8 cellular contexts compared by ENCODE assay signal in genomic region chr21:36130839-36131238, GRCh38. TPM values are rescaled to one million over a fixed set of nuclear protein-coding genes. Genes with fewer than 3 reads are reported as not detected.
DNase-seq lines count a peak whose midpoint lies in the region; ATAC-seq, FAIRE-seq and TF ChIP-seq lines count a peak whose summit lies in the region.
"Not testable (repeated sequence)": the region's sequence is repeated elsewhere in the genome, so short reads cannot be mapped to it uniquely, and the experiment has no call there.

No MANE protein-coding gene starts in this region.

- H3K56ac ChIP-seq in H1 (replicated peaks; ENCODE audit: insufficient read length, low read depth, low read length): not testable (repeated sequence)

- H3K9me3 ChIP-seq in BLaER1; H1 (ENCODE audit: insufficient read depth in 2 of 2, low read depth in 1 of 2, low read length in 1 of 2): not testable (repeated sequence)

- DNase-seq in GM23338 (ENCODE audit: low spot score); activated B cell treated with CpG ODN at 0.5 μM for 24 hours; H1 (ENCODE audit: low read depth in 1 of 2, low spot score in 2 of 2); memory B cell (ENCODE audit: low spot score in 2 of 2); progenitor cell of endocrine pancreas (ENCODE audit: low spot score, unreplicated experiment): not testable (repeated sequence)
- DNase-seq in NCI-H2227 treated with DMSO at 0.1 percent for 48 hours (lab: John Stamatoyannopoulos, UW): peak; percentile 16

- not testable (repeated sequence) for H2BK12ac ChIP-seq in H1 (ENCODE audit: low read depth, low read length)

- H3K36me3 Mint-ChIP-seq in GM23338 (ENCODE audit: low read depth); activated B cell treated with CpG ODN at 0.5 μM for 24 hours (ENCODE audit: low read depth); activated naive CD4-positive, alpha-beta T cell treated with anti-CD3 and anti-CD28 coated beads, Interleukin-2, amount 50 U/mL, for 24 hours; memory B cell; progenitor cell of endocrine pancreas (ENCODE audit: insufficient read depth): not testable (repeated sequence)

- peaks cover 23% of the 10 kb centered on the region for H3K4me1 ChIP-seq in BLaER1
- H3K4me1 ChIP-seq in GM23338 (ENCODE audit: insufficient read depth): peaks cover 24% of the 10 kb centered on the region
- H3K4me1 ChIP-seq in H1 (replicated peaks in 1 of 4; ENCODE audit: control insufficient read depth in 3 of 4, insufficient read depth in 4 of 4, low read length in 3 of 4): peaks cover 3 to 13% (median 4%) of the 10 kb centered on the region in 4 experiments; a peak in 6 of 7 replicates

- not testable (repeated sequence) for H2AK5ac ChIP-seq in H1 (ENCODE audit: low read depth, low read length)

- H3K14ac ChIP-seq in H1 (ENCODE audit: insufficient read length): not testable (repeated sequence)

- not testable (repeated sequence) for H3K9ac ChIP-seq in BLaER1; H1 (replicated peaks in 1 of 4; ENCODE audit: extremely low read depth in 1 of 4, low read depth in 3 of 4, low read length in 3 of 4)

- peaks cover 34% of the 10 kb centered on the region for H3K27me3 Mint-ChIP-seq in GM23338 (ENCODE audit: insufficient read depth, low read depth, poor library complexity)
- H3K27me3 Mint-ChIP-seq in activated B cell treated with CpG ODN at 0.5 μM for 24 hours; activated naive CD4-positive, alpha-beta T cell treated with anti-CD3 and anti-CD28 coated beads, Interleukin-2, amount 50 U/mL, for 24 hours; memory B cell: not testable (repeated sequence)
- peaks cover 49% of the 10 kb centered on the region for H3K27me3 Mint-ChIP-seq in progenitor cell of endocrine pancreas

- H3K27ac Mint-ChIP-seq in GM23338; activated B cell treated with CpG ODN at 0.5 μM for 24 hours; activated naive CD4-positive, alpha-beta T cell treated with anti-CD3 and anti-CD28 coated beads, Interleukin-2, amount 50 U/mL, for 24 hours; memory B cell; progenitor cell of endocrine pancreas: not testable (repeated sequence)

- peaks cover 32% of the 10 kb centered on the region for H3K4me1 Mint-ChIP-seq in GM23338
- H3K4me1 Mint-ChIP-seq in activated B cell treated with CpG ODN at 0.5 μM for 24 hours: peaks cover 25% of the 10 kb centered on the region
- peaks cover 33% of the 10 kb centered on the region for H3K4me1 Mint-ChIP-seq in activated naive CD4-positive, alpha-beta T cell treated with anti-CD3 and anti-CD28 coated beads, Interleukin-2, amount 50 U/mL, for 24 hours
- H3K4me1 Mint-ChIP-seq in memory B cell: peaks cover 22% of the 10 kb centered on the region
- peaks cover 17% of the 10 kb centered on the region for H3K4me1 Mint-ChIP-seq in progenitor cell of endocrine pancreas (ENCODE audit: low read depth)

- not testable (repeated sequence) for H4K91ac ChIP-seq in H1 (replicated peaks; ENCODE audit: insufficient read length, low read length)

- not testable (repeated sequence) for TF ChIP-seq RAD21 in H1 (IDR thresholded peaks at IDR 0.05 in 1 of 2, conservative IDR thresholded peaks at IDR 0.05 in 1 of 2; ENCODE audit: low read depth in 2 of 2, low read length in 2 of 2)

- H3K4ac ChIP-seq in H1 (replicated peaks; ENCODE audit: insufficient read length, low read depth, low read length): not testable (repeated sequence)

- 88% methylated on average over 5 of the region's 5 CpGs; no CpG with 5 or more reads in 1 of the 2 experiments for WGBS in H1 (ENCODE audit: extremely low coverage in 1 of 2, insufficient coverage in 1 of 2, insufficient read length in 1 of 2, insufficient replicate concordance in 2 of 2, low coverage in 1 of 2, low lambda C conversion rate in 2 of 2, missing lambda C conversion rate in 1 of 2), 2 experiments

- H4K8ac ChIP-seq in H1 (ENCODE audit: extremely low read depth, insufficient read depth, low read length): not testable (repeated sequence)

- H3K4me3 Mint-ChIP-seq in GM23338 (peak overlapping the region; percentile 81), activated B cell treated with CpG ODN at 0.5 μM for 24 hours (peak overlapping the region; percentile 86), memory B cell (peak overlapping the region; percentile 95), progenitor cell of endocrine pancreas (ENCODE audit: low read depth) (peak overlapping the region; percentile 78)
- H3K4me3 Mint-ChIP-seq in activated naive CD4-positive, alpha-beta T cell treated with anti-CD3 and anti-CD28 coated beads, Interleukin-2, amount 50 U/mL, for 24 hours: peak overlapping the region; percentile 88

- peaks cover 14% of the 10 kb centered on the region for H3K23me2 ChIP-seq in H1 (ENCODE audit: low read depth, low read length)

- not testable (repeated sequence) for H3K9me3 Mint-ChIP-seq in GM23338; activated B cell treated with CpG ODN at 0.5 μM for 24 hours; activated naive CD4-positive, alpha-beta T cell treated with anti-CD3 and anti-CD28 coated beads, Interleukin-2, amount 50 U/mL, for 24 hours; memory B cell; progenitor cell of endocrine pancreas (ENCODE audit: low read depth)

- H4K20me1 ChIP-seq in BLaER1: peaks cover 18% of the 10 kb centered on the region
- H4K20me1 ChIP-seq in GM23338 (replicated peaks; ENCODE audit: insufficient read depth); H1 (replicated peaks in 1 of 2; ENCODE audit: control insufficient read depth in 1 of 2, insufficient read depth in 2 of 2, low read length in 2 of 2): not testable (repeated sequence)

- not testable (repeated sequence) for H3K18ac ChIP-seq in H1 (ENCODE audit: extremely low read depth, low read length)

- H3F3A ChIP-seq in GM23338 (replicated peaks; ENCODE audit: low read depth): peaks cover 20% of the 10 kb centered on the region; the same call in 1 of the 2 replicates

- POLR2A ChIA-PET in activated B cell treated with CpG ODN at 0.5 μM for 24 hours (lab: Charles Lee): not testable (repeated sequence)
- POLR2A ChIA-PET in H1 (lab: Charles Lee; ENCODE audit: partially characterized antibody): interaction anchor here (0.6 kb wide), 1 partner anchor 12 kb away, joined by 3 read pairs; no protein-coding TSS in a partner anchor

- not testable (repeated sequence) for ATAC-seq in GM23338; activated B cell treated with CpG ODN at 0.5 μM for 24 hours (ENCODE audit: low read depth); memory B cell (ENCODE audit: low read depth)

- not testable (repeated sequence) for H2BK20ac ChIP-seq in H1 (ENCODE audit: low read length)

- not testable (repeated sequence) for H2BK120ac ChIP-seq in H1 (replicated peaks; ENCODE audit: low read depth, low read length)

- FAIRE-seq in H1 (lab: Jason Lieb, UNC): not testable (repeated sequence)

- not testable (repeated sequence) for H3K36me3 ChIP-seq in BLaER1; GM23338 (ENCODE audit: insufficient read depth); H1 (ENCODE audit: control insufficient read depth in 2 of 4, insufficient read depth in 4 of 4, low read length in 3 of 4)

- not testable (repeated sequence) for H3K9me2 ChIP-seq in GM23338 (ENCODE audit: insufficient read depth)

- H3K27me3 ChIP-seq in BLaER1: peaks cover 59% of the 10 kb centered on the region
- peaks cover 46% of the 10 kb centered on the region for H3K27me3 ChIP-seq in GM23338 (ENCODE audit: insufficient read depth)
- H3K27me3 ChIP-seq in H1 (replicated peaks in 1 of 4; ENCODE audit: control insufficient read depth in 3 of 4, extremely low read depth in 1 of 4, insufficient read depth in 3 of 4, low read length in 3 of 4): peaks cover 11 to 34% (median 19%) of the 10 kb centered on the region in 4 experiments

- not testable (repeated sequence) for H2BK15ac ChIP-seq in H1 (ENCODE audit: low read length)

- not testable (repeated sequence) for H2AFZ ChIP-seq in GM23338
- H2AFZ ChIP-seq in H1 (ENCODE audit: low read length): peak overlapping the region; percentile 81; the same call in 1 of the 2 replicates

- H2BK5ac ChIP-seq in H1 (ENCODE audit: low read depth, low read length): not testable (repeated sequence)

- not testable (repeated sequence) for TF ChIP-seq EP300 in H1 (IDR thresholded peaks at IDR 0.05; ENCODE audit: borderline replicate concordance in 1 of 2, low read depth in 2 of 2, low read length in 2 of 2)

- H3K27ac ChIP-seq in BLaER1; GM23338 (ENCODE audit: low read depth); H1 (ENCODE audit: low read depth, low read length): not testable (repeated sequence)

- H3K23ac ChIP-seq in H1 (ENCODE audit: insufficient read length): not testable (repeated sequence)

- H3K79me2 ChIP-seq in GM23338 (replicated peaks; ENCODE audit: insufficient read depth); H1 (ENCODE audit: control insufficient read depth in 1 of 2, insufficient read depth in 2 of 2, low read length in 2 of 2): not testable (repeated sequence)

- not testable (repeated sequence) for H3K79me1 ChIP-seq in H1 (ENCODE audit: low read depth, low read length)

- intact Hi-C loops in activated B cell treated with CpG ODN at 0.5 μM for 24 hours (cut with micrococcal nuclease): not testable (repeated sequence)

- CTCF ChIA-PET in activated B cell treated with CpG ODN at 0.5 μM for 24 hours (lab: Charles Lee); H1 (lab: Charles Lee; ENCODE audit: partially characterized antibody): not testable (repeated sequence)

- TF ChIP-seq POLR2A in H1 (IDR thresholded peaks at IDR 0.05; ENCODE audit: control extremely low read depth in 1 of 2, low read depth in 2 of 2, low read length in 2 of 2): not testable (repeated sequence)

- H4K5ac ChIP-seq in H1 (ENCODE audit: insufficient read length, low read depth, low read length): not testable (repeated sequence)

- H3K4me3 ChIP-seq in BLaER1 (peak overlapping the region; percentile 54; the same call in 1 of the 2 replicates), GM23338 (peak overlapping the region; percentile 56), H1 (ENCODE audit: extremely low read depth in 1 of 4, insufficient read depth in 2 of 4, low read depth in 3 of 4, low read length in 4 of 4) (peak overlapping the region in 2 of 4 experiments; percentile 22 to 56; a peak in 3 of 8 replicates)

- H3K4me2 ChIP-seq in BLaER1 (peak overlapping the region; percentile 56), GM23338 (peak overlapping the region; percentile 78), H1 (ENCODE audit: insufficient read depth in 1 of 2, low read depth in 2 of 2, low read length in 2 of 2) (peak overlapping the region; percentile 61 to 63)

- not testable (repeated sequence) for TF ChIP-seq CTCF in GM23338 (conservative IDR thresholded peaks at IDR 0.05; ENCODE audit: low read depth in 2 of 2); activated B cell treated with CpG ODN at 0.5 μM for 24 hours (IDR thresholded peaks at IDR 0.05); H1 (IDR thresholded peaks at IDR 0.05; ENCODE audit: control extremely low read depth in 1 of 3, insufficient read depth in 1 of 3, low read depth in 1 of 3, low read length in 3 of 3); progenitor cell of endocrine pancreas (IDR thresholded peaks at IDR 0.05; ENCODE audit: unreplicated experiment)

RNA-seq across cellular contexts. Expression of gene CBR3, which starts 4.0 kb away (rescaled TPM):
- total RNA-seq in GM23338 (2014; rRNA removed; shearing (Covaris generic)): 4.0 and 4.6 TPM in 2 replicates
- 8.2 and 8.7 TPM in 2 replicates for polyA plus RNA-seq in GM23338 (2016; fragmentation: Nextera tagmentation; extraction: Ambion mirVana)
- 4.7 and 5.4 TPM in 2 replicates for total RNA-seq in activated B cell treated with CpG ODN at 0.5 μM for 24 hours
- total RNA-seq in H1 (2021; fragmentation: NEBNext Ultra II Directional; extraction: Animal tissue kit (Norgen Biotek cat#: 25700)): 4.3 TPM in 2 replicates
- polyA plus RNA-seq in H1 (2011; rRNA removed): 1.2 and 1.5 TPM in 2 replicates
- 1.5 TPM for polyA plus RNA-seq in H1 (2011; cell fraction: cytosol; rRNA removed)
- 1.0 TPM for polyA plus RNA-seq in H1 (2011; cell fraction: nucleus; rRNA removed)
- 1.7 to 2.4 TPM (median 1.9 TPM) in 4 replicates for polyA plus RNA-seq in H1 (2012, experiment 1 of 2)
- polyA plus RNA-seq in H1 (2012, experiment 2 of 2): 1.7 TPM
- 8.8 TPM for polyA plus RNA-seq in H1 (2013, experiment 1 of 2)
- 8.4 TPM for polyA plus RNA-seq in H1 (2013, experiment 2 of 2)
- 0.15 TPM in 1 of 2 replicates, not detected in the other for polyA minus RNA-seq in H1 (2011; rRNA and poly(A)+ RNA removed)
- not detected for polyA minus RNA-seq in H1 (2011; cell fraction: cytosol; rRNA and poly(A)+ RNA removed)
- 0.70 TPM for polyA minus RNA-seq in H1 (2011; cell fraction: nucleus; rRNA and poly(A)+ RNA removed)
- not detected in 2 replicates for total RNA-seq in progenitor cell of endocrine pancreas

RNA-seq across cellular contexts. Expression of gene DOP1B, which starts 25.8 kb away (rescaled TPM):
- total RNA-seq in GM23338 (2014; rRNA removed; shearing (Covaris generic)): 9.9 and 18.0 TPM in 2 replicates
- polyA plus RNA-seq in GM23338 (2016; fragmentation: Nextera tagmentation; extraction: Ambion mirVana) (2.8 and 4.9 TPM in 2 replicates), H1 (2011; rRNA removed) (2.8 and 4.1 TPM in 2 replicates)
- total RNA-seq in activated B cell treated with CpG ODN at 0.5 μM for 24 hours (31.2 and 33.9 TPM in 2 replicates), progenitor cell of endocrine pancreas (47.7 and 57.4 TPM in 2 replicates)
- 9.9 and 10.6 TPM in 2 replicates for total RNA-seq in H1 (2021; fragmentation: NEBNext Ultra II Directional; extraction: Animal tissue kit (Norgen Biotek cat#: 25700))
- 3.5 TPM for polyA plus RNA-seq in H1 (2011; cell fraction: cytosol; rRNA removed)
- polyA plus RNA-seq in H1 (2011; cell fraction: nucleus; rRNA removed): 5.0 TPM
- polyA plus RNA-seq in H1 (2012, experiment 1 of 2): 2.8 to 8.3 TPM (median 4.5 TPM) in 4 replicates
- polyA plus RNA-seq in H1 (2012, experiment 2 of 2): 1.6 TPM
- 3.4 TPM for polyA plus RNA-seq in H1 (2013, experiment 1 of 2)
- polyA plus RNA-seq in H1 (2013, experiment 2 of 2): 2.8 TPM
- 7.5 and 8.2 TPM in 2 replicates for polyA minus RNA-seq in H1 (2011; rRNA and poly(A)+ RNA removed)
- 8.1 TPM for polyA minus RNA-seq in H1 (2011; cell fraction: cytosol; rRNA and poly(A)+ RNA removed)
- 6.9 TPM for polyA minus RNA-seq in H1 (2011; cell fraction: nucleus; rRNA and poly(A)+ RNA removed)
